In the genomic region with DNA sequence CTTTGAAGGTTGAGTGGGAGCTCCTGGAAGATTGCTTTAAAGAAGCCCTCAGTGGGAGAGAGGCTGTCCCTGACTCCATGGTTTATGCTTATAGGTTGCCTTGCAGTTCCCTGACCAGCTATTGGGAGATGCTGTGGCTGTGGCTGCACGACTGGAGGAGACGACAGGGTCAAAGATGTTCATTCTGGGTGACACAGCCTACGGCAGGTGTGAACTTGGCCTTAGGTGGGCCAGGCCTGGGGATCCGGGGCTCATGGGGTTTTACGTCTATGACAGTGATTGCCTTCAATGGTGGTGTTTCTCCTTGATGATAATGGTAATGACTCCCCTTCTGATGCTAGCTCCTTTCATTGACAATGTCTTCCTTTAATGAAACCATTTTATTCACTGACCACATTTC, we compare ENCODE assay signal across 8 cellular contexts. TPM values are rescaled to one million over a fixed set of nuclear protein-coding genes. Genes with fewer than 3 reads are reported as not detected.
DNase-seq lines count a peak whose midpoint lies in the region; FAIRE-seq and TF ChIP-seq lines count a peak whose summit lies in the region.

No MANE protein-coding gene starts in this region.

- peaks cover 6% of the 10 kb centered on the region; the same call in 1 of the 2 replicates for H3K36me3 ChIP-seq in SK-N-MC (ENCODE audit: insufficient read depth, low read length)

- DNase-seq in GM19239 (ENCODE audit: insufficient read length, low spot score) (no peak), SK-N-MC (ENCODE audit: low read depth, low spot score) (no peak), fibroblast of villous mesenchyme (ENCODE audit: low read depth) (no peak), skeletal muscle cell (ENCODE audit: low read depth) (no peak), HTR-8/SVneo (ENCODE audit: insufficient read length, low spot score) (no peak), T-helper 9 cell (no peak), SKM-1 treated with dmso at 0.1 percent for 144 hours (lab: John Stamatoyannopoulos, UW; ENCODE audit: unreplicated experiment) (no peak)
- DNase-seq in stimulated activated naive CD4-positive, alpha-beta T cell treated with Interleukin-2 at 50 U/mL for 16 hours (lab: John Stamatoyannopoulos, UW) = no peak

- H3K9me3 ChIP-seq in SK-N-MC (ENCODE audit: low read depth, low read length) = no peaks in the 10 kb centered on the region

- FAIRE-seq in GM19239 (lab: Jason Lieb, UNC) = peak; percentile 42
- FAIRE-seq in HTR-8/SVneo (lab: Jason Lieb, UNC) = no peak

- H3K9ac ChIP-seq in SK-N-MC (ENCODE audit: insufficient read length) = peak overlapping the region; percentile 76

- no peak for TF ChIP-seq CTCF in fibroblast of villous mesenchyme (IDR thresholded peaks at IDR 0.05; ENCODE audit: insufficient read depth, low read depth, low read length)

- no peak overlapping the region for H3K27ac ChIP-seq in SK-N-MC

- H3K4me3 ChIP-seq in SK-N-MC = peak overlapping the region; percentile 91
- H3K4me3 ChIP-seq in fibroblast of villous mesenchyme (ENCODE audit: low read depth, low read length) = peak overlapping the region; percentile 94
- H3K4me3 ChIP-seq in skeletal muscle cell (ENCODE audit: low read depth, low read length) = peak overlapping the region; percentile 98

RNA-seq across cellular contexts. Expression of gene DPH2, which starts 0.7 kb away (rescaled TPM):
- total RNA-seq in fibroblast of villous mesenchyme = 18.6 and 22.5 TPM in 2 replicates

RNA-seq across cellular contexts. Expression of gene ATP6V0B, which starts 4.3 kb away (rescaled TPM):
- 76.0 and 104 TPM in 2 replicates for total RNA-seq in fibroblast of villous mesenchyme

RNA-seq across cellular contexts. Expression of gene B4GALT2, which starts 8.5 kb away (rescaled TPM):
- total RNA-seq in fibroblast of villous mesenchyme = 57.4 and 91.5 TPM in 2 replicates

RNA-seq across cellular contexts. Expression of gene CCDC24, which starts 20.9 kb away (rescaled TPM):
- 3.5 and 4.7 TPM in 2 replicates for total RNA-seq in fibroblast of villous mesenchyme

RNA-seq across cellular contexts. Expression of gene IPO13, which starts 23.8 kb away (rescaled TPM):
- 18.7 and 20.7 TPM in 2 replicates for total RNA-seq in fibroblast of villous mesenchyme
